Comparison of ENCODE assay signal across 9 cellular contexts in genomic region chrX:154827194-154827593, GRCh38. TPM values are rescaled to one million over a fixed set of nuclear protein-coding genes. Genes with fewer than 3 reads are reported as not detected.
DNase-seq lines count a peak whose midpoint lies in the region; ATAC-seq and TF ChIP-seq lines count a peak whose summit lies in the region.
"Had no signal": no experiment of that assay in that cellular context is flagged by ENCODE, and none has a peak within 500 bp of the region (broad histone marks: within the 10 kb centered on the region; RNA-seq: fewer than 3 reads in every experiment).

No MANE protein-coding gene starts in this region.

- no peak overlapping the region for H2BK5ac ChIP-seq in neuronal stem cell (ENCODE audit: low read length)

- H3K27ac ChIP-seq in OCI-LY7 (ENCODE audit: low read depth, low read length, poor library complexity, severe bottlenecking) (no peak overlapping the region), neuronal stem cell (replicated peaks; ENCODE audit: low read length) (no peak overlapping the region)

- H3K9me3 Mint-ChIP-seq in stimulated activated naive CD8-positive, alpha-beta T cell treated with anti-CD3 and anti-CD28 coated beads, Interleukin-15, amount 100 ng/mL, for 72 hours, result no peaks in the 10 kb centered on the region

- no peak overlapping the region for H2AK5ac ChIP-seq in neuronal stem cell (ENCODE audit: low read depth, low read length)

- no peak overlapping the region for H3K9ac ChIP-seq in neuronal stem cell (ENCODE audit: low read depth, low read length, poor library complexity)

- H3K4me2 ChIP-seq in OCI-LY7 (ENCODE audit: low read length) (peak overlapping the region; percentile 68), neuronal stem cell (ENCODE audit: insufficient read depth, low read length, poor library complexity, severe bottlenecking) (no peak overlapping the region)

- H3K9me3 ChIP-seq in OCI-LY7 (ENCODE audit: low read length) (no peaks in the 10 kb centered on the region), neuronal stem cell (replicated peaks in 1 of 2; ENCODE audit: control insufficient read depth in 2 of 2, insufficient read depth in 1 of 2, low read depth in 1 of 2, low read length in 2 of 2) (no peaks in the 10 kb centered on the region)

- peak overlapping the region in 1 of 2 donors; percentile 50 for H3K27ac Mint-ChIP-seq in stimulated activated naive CD8-positive, alpha-beta T cell treated with anti-CD3 and anti-CD28 coated beads, Interleukin-15, amount 100 ng/mL, for 72 hours

- H2BK15ac ChIP-seq in neuronal stem cell (ENCODE audit: low read length), result no peak overlapping the region

- CTCF ChIA-PET in OCI-LY7 (lab: Charles Lee; ENCODE audit: unreplicated experiment), result no interaction called here

- H3K18ac ChIP-seq in neuronal stem cell (ENCODE audit: low read length), result no peak overlapping the region

- no peak overlapping the region for H3K4ac ChIP-seq in neuronal stem cell (ENCODE audit: low read length)

- POLR2A ChIA-PET in OCI-LY7 (lab: Charles Lee), result interaction anchor here (1.4 kb wide), 1 partner anchor 22 kb away, joined by 3 read pairs; the partner anchor contains the start of gene MPP1

- H3K79me2 ChIP-seq in OCI-LY7 (ENCODE audit: insufficient read depth, low read depth, low read length), result no peaks in the 10 kb centered on the region

- no peak for DNase-seq in stimulated activated naive CD8-positive, alpha-beta T cell treated with anti-CD3 and anti-CD28 coated beads, Interleukin-15, Interleukin-2, amounts not matched to agents 100 U/mL and 50 U/mL, for 24 hours
- DNase-seq in stimulated activated naive CD8-positive, alpha-beta T cell treated with anti-CD3 and anti-CD28 coated beads, Interleukin-15, amount 100 ng/mL, for 72 hours, result no peak
- DNase-seq in OCI-LY7 (ENCODE audit: low spot score) (no peak), neuronal stem cell (ENCODE audit: low spot score) (no peak), SKM-1 (lab: John Stamatoyannopoulos, UW; ENCODE audit: unreplicated experiment) (no peak), HUDEP-2 (lab: John Stamatoyannopoulos, UW; ENCODE audit: unreplicated experiment in 76 of 76) (no peak)

- H3K4me1 ChIP-seq in OCI-LY7 (ENCODE audit: insufficient read depth, low read length, poor library complexity, severe bottlenecking) (peaks cover 11% of the 10 kb centered on the region), neuronal stem cell (ENCODE audit: control insufficient read depth in 2 of 2, insufficient read depth in 1 of 2, low read depth in 1 of 2, low read length in 2 of 2) (no peaks in the 10 kb centered on the region)

- no peak overlapping the region for H3K23ac ChIP-seq in neuronal stem cell (ENCODE audit: low read depth, low read length, poor library complexity)

- H3K79me1 ChIP-seq in neuronal stem cell (ENCODE audit: low read depth, low read length), result no peaks in the 10 kb centered on the region

- no peak for TF ChIP-seq CTCF in OCI-LY7 (conservative IDR thresholded peaks at IDR 0.05; ENCODE audit: low read length)

- peaks cover 0 to 41% (median 0%) of the 10 kb centered on the region in 3 experiments for H3K27me3 ChIP-seq in neuronal stem cell (ENCODE audit: control insufficient read depth in 3 of 3, insufficient read depth in 3 of 3, low read depth in 1 of 3, low read length in 3 of 3)

- H3K4me3 ChIP-seq in OCI-LY7 (ENCODE audit: low read depth, low read length, poor library complexity, severe bottlenecking) (peak overlapping the region; percentile 46), neuronal stem cell (ENCODE audit: low read length in 2 of 2) (no peak overlapping the region)

- no peaks in the 10 kb centered on the region for H3K9me2 ChIP-seq in OCI-LY7 (ENCODE audit: insufficient read depth, low read length)

- BruUV-seq in OCI-LY7 (replicated peaks; lab: Mats Ljungman, UMichigan), result no TSS peak

- H3K4me1 Mint-ChIP-seq in stimulated activated naive CD8-positive, alpha-beta T cell treated with anti-CD3 and anti-CD28 coated beads, Interleukin-15, amount 100 ng/mL, for 72 hours, result peaks cover 31% of the 10 kb centered on the region

- H3K14ac ChIP-seq in neuronal stem cell (ENCODE audit: low read length), result no peak overlapping the region

- no peaks in the 10 kb centered on the region for H3K36me3 ChIP-seq in OCI-LY7 (ENCODE audit: insufficient read depth, low read length)
- H3K36me3 ChIP-seq in neuronal stem cell (replicated peaks in 1 of 2; ENCODE audit: control insufficient read depth in 2 of 2, insufficient read depth in 2 of 2, low read length in 2 of 2), result no peaks in the 10 kb centered on the region

- H3K4me3 Mint-ChIP-seq in stimulated activated naive CD8-positive, alpha-beta T cell treated with anti-CD3 and anti-CD28 coated beads, Interleukin-15, amount 100 ng/mL, for 72 hours, result peak overlapping the region in 1 of 2 donors; percentile 24

- no peak overlapping the region for H2BK120ac ChIP-seq in neuronal stem cell (ENCODE audit: low read depth, low read length)

- H2AFZ ChIP-seq in OCI-LY7 (ENCODE audit: low read length) (peak overlapping the region; percentile 89), neuronal stem cell (ENCODE audit: low read length) (no peak overlapping the region)

- H4K8ac ChIP-seq in neuronal stem cell (ENCODE audit: low read depth, low read length), result no peak overlapping the region

- no peak overlapping the region for H2BK12ac ChIP-seq in neuronal stem cell (ENCODE audit: low read length)

- intact Hi-C loops in OCI-LY7 (cut with micrococcal nuclease; ENCODE audit: unreplicated experiment), result no loop called here

- ATAC-seq in stimulated activated naive CD8-positive, alpha-beta T cell treated with anti-CD3 and anti-CD28 coated beads, Interleukin-15, Interleukin-2, amounts not matched to agents 100 U/mL and 50 U/mL, for 24 hours, result peak; percentile 32
- ATAC-seq in stimulated activated naive CD8-positive, alpha-beta T cell treated with anti-CD3 and anti-CD28 coated beads, Interleukin-15, amount 100 ng/mL, for 72 hours, result no peak
- peak; percentile 35 for ATAC-seq in HG02798 (IDR thresholded peaks at IDR 0.05; ENCODE audit: poor library complexity, unreplicated experiment)
- no peak for ATAC-seq in GM18858 (IDR thresholded peaks at IDR 0.05; ENCODE audit: unreplicated experiment)

- WGBS in neuronal stem cell (ENCODE audit: extremely low coverage in 2 of 2, insufficient read length in 2 of 2, insufficient replicate concordance in 1 of 2), 2 donors, result no CpG with 5 or more reads among the region's 1 CpG

- H3K27me3 Mint-ChIP-seq in stimulated activated naive CD8-positive, alpha-beta T cell treated with anti-CD3 and anti-CD28 coated beads, Interleukin-15, amount 100 ng/mL, for 72 hours, result peaks cover 12% of the 10 kb centered on the region

- H4K91ac ChIP-seq in neuronal stem cell (ENCODE audit: low read depth, low read length, poor library complexity), result no peak overlapping the region

- H4K20me1 ChIP-seq in OCI-LY7 (ENCODE audit: insufficient read depth, low read length), result no peaks in the 10 kb centered on the region

RNA-seq across cellular contexts. Expression of gene SMIM9, which starts 7.3 kb away (rescaled TPM):
- total RNA-seq in OCI-LY7 (2014; rRNA removed; shearing (Covaris generic)), result not detected in 2 replicates
- total RNA-seq in OCI-LY7 (2022), result not detected in 2 replicates
- not detected for polyA plus RNA-seq in neuronal stem cell (2013, experiment 1 of 2)
- polyA plus RNA-seq in neuronal stem cell (2013, experiment 2 of 2), result not detected
- polyA plus RNA-seq: BJ had no signal

RNA-seq across cellular contexts. Expression of gene MPP1, which starts 21.9 kb away (rescaled TPM):
- 0.75 and 3.5 TPM in 2 replicates for total RNA-seq in OCI-LY7 (2014; rRNA removed; shearing (Covaris generic))
- total RNA-seq in OCI-LY7 (2022), result 1.2 and 2.6 TPM in 2 replicates
- polyA plus RNA-seq in neuronal stem cell (2013, experiment 1 of 2), result 0.39 TPM
- 0.37 TPM for polyA plus RNA-seq in neuronal stem cell (2013, experiment 2 of 2)

RNA-seq across cellular contexts. Expression of gene F8A1, which starts 59.0 kb away (rescaled TPM):
- 6.3 and 14.1 TPM in 2 replicates for total RNA-seq in OCI-LY7 (2014; rRNA removed; shearing (Covaris generic))
- total RNA-seq in OCI-LY7 (2022), result 40.8 and 42.4 TPM in 2 replicates
- polyA plus RNA-seq in neuronal stem cell (2013, experiment 1 of 2), result 19.5 TPM
- polyA plus RNA-seq in neuronal stem cell (2013, experiment 2 of 2), result 17.8 TPM

Comparison
In these comparisons a context has a peak if more than half of its experiments do, and no peak if none do; other contexts are left out.
1. ATAC-seq: peak in stimulated activated naive CD8-positive, alpha-beta T cell treated with anti-CD3 and anti-CD28 coated beads, Interleukin-15, Interleukin-2, amounts not matched to agents 100 U/mL and 50 U/mL, for 24 hours (single experiment) and HG02798 (single experiment); none in stimulated activated naive CD8-positive, alpha-beta T cell treated with anti-CD3 and anti-CD28 coated beads, Interleukin-15, amount 100 ng/mL, for 72 hours (single experiment) and GM18858 (single experiment).